Comparison of ENCODE assay signal across 2 cellular contexts in genomic region chr20:41110012-41110411, GRCh38.
TF ChIP-seq lines count a peak whose summit lies in the region.

No MANE protein-coding gene starts in this region.

TF ChIP-seq in GM23338, 12 proteins besides CTCF, POLR2A, EP300 and RAD21:
- TF ChIP-seq POLR2AphosphoS5 (IDR thresholded peaks at IDR 0.05; ENCODE audit: low read depth) (no peak), ZNF114 (CRISPR knock-in tag; IDR thresholded peaks at IDR 0.05) (no peak), JUNB (IDR thresholded peaks at IDR 0.05; ENCODE audit: unreplicated experiment) (no peak), ZNF331 (CRISPR knock-in tag; IDR thresholded peaks at IDR 0.05; ENCODE audit: low read depth) (no peak), EZH2 (IDR thresholded peaks at IDR 0.05; ENCODE audit: low read depth, unreplicated experiment) (no peak), NANOG (IDR thresholded peaks at IDR 0.05; ENCODE audit: borderline replicate concordance) (no peak), STAT1 (IDR thresholded peaks at IDR 0.05; ENCODE audit: unreplicated experiment) (no peak), EZH2phosphoT487 (IDR thresholded peaks at IDR 0.05; ENCODE audit: unreplicated experiment) (no peak), CREB1 (CRISPR knock-in tag; IDR thresholded peaks at IDR 0.05; ENCODE audit: low read depth) (no peak)
- TF ChIP-seq, protein P1, sequence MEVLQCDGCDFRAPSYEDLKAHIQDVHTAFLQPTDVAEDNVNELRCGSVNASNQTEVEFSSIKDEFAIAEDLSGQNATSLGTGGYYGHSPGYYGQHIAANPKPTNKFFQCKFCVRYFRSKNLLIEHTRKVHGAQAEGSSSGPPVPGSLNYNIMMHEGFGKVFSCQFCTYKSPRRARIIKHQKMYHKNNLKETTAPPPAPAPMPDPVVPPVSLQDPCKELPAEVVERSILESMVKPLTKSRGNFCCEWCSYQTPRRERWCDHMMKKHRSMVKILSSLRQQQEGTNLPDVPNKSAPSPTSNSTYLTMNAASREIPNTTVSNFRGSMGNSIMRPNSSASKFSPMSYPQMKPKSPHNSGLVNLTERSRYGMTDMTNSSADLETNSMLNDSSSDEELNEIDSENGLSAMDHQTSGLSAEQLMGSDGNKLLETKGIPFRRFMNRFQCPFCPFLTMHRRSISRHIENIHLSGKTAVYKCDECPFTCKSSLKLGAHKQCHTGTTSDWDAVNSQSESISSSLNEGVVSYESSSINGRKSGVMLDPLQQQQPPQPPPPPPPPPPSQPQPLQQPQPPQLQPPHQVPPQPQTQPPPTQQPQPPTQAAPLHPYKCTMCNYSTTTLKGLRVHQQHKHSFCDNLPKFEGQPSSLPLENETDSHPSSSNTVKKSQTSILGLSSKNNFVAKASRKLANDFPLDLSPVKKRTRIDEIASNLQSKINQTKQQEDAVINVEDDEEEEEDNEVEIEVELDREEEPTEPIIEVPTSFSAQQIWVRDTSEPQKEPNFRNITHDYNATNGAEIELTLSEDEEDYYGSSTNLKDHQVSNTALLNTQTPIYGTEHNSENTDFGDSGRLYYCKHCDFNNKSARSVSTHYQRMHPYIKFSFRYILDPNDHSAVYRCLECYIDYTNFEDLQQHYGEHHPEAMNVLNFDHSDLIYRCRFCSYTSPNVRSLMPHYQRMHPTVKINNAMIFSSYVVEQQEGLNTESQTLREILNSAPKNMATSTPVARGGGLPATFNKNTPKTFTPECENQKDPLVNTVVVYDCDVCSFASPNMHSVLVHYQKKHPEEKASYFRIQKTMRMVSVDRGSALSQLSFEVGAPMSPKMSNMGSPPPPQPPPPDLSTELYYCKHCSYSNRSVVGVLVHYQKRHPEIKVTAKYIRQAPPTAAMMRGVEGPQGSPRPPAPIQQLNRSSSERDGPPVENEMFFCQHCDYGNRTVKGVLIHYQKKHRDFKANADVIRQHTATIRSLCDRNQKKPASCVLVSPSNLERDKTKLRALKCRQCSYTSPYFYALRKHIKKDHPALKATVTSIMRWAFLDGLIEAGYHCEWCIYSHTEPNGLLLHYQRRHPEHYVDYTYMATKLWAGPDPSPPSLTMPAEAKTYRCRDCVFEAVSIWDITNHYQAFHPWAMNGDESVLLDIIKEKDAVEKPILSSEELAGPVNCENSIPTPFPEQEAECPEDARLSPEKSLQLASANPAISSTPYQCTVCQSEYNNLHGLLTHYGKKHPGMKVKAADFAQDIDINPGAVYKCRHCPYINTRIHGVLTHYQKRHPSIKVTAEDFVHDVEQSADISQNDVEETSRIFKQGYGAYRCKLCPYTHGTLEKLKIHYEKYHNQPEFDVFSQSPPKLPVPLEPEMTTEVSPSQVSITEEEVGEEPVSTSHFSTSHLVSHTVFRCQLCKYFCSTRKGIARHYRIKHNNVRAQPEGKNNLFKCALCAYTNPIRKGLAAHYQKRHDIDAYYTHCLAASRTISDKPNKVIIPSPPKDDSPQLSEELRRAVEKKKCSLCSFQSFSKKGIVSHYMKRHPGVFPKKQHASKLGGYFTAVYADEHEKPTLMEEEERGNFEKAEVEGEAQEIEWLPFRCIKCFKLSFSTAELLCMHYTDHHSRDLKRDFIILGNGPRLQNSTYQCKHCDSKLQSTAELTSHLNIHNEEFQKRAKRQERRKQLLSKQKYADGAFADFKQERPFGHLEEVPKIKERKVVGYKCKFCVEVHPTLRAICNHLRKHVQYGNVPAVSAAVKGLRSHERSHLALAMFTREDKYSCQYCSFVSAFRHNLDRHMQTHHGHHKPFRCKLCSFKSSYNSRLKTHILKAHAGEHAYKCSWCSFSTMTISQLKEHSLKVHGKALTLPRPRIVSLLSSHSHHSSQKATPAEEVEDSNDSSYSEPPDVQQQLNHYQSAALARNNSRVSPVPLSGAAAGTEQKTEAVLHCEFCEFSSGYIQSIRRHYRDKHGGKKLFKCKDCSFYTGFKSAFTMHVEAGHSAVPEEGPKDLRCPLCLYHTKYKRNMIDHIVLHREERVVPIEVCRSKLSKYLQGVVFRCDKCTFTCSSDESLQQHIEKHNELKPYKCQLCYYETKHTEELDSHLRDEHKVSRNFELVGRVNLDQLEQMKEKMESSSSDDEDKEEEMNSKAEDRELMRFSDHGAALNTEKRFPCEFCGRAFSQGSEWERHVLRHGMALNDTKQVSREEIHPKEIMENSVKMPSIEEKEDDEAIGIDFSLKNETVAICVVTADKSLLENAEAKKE (CRISPR knock-in tag; IDR thresholded peaks at IDR 0.05) = no peak
- TF ChIP-seq, protein P2, sequence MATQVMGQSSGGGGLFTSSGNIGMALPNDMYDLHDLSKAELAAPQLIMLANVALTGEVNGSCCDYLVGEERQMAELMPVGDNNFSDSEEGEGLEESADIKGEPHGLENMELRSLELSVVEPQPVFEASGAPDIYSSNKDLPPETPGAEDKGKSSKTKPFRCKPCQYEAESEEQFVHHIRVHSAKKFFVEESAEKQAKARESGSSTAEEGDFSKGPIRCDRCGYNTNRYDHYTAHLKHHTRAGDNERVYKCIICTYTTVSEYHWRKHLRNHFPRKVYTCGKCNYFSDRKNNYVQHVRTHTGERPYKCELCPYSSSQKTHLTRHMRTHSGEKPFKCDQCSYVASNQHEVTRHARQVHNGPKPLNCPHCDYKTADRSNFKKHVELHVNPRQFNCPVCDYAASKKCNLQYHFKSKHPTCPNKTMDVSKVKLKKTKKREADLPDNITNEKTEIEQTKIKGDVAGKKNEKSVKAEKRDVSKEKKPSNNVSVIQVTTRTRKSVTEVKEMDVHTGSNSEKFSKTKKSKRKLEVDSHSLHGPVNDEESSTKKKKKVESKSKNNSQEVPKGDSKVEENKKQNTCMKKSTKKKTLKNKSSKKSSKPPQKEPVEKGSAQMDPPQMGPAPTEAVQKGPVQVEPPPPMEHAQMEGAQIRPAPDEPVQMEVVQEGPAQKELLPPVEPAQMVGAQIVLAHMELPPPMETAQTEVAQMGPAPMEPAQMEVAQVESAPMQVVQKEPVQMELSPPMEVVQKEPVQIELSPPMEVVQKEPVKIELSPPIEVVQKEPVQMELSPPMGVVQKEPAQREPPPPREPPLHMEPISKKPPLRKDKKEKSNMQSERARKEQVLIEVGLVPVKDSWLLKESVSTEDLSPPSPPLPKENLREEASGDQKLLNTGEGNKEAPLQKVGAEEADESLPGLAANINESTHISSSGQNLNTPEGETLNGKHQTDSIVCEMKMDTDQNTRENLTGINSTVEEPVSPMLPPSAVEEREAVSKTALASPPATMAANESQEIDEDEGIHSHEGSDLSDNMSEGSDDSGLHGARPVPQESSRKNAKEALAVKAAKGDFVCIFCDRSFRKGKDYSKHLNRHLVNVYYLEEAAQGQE (IDR thresholded peaks at IDR 0.05; ENCODE audit: unreplicated experiment) = no peak
- TF ChIP-seq, protein P3, sequence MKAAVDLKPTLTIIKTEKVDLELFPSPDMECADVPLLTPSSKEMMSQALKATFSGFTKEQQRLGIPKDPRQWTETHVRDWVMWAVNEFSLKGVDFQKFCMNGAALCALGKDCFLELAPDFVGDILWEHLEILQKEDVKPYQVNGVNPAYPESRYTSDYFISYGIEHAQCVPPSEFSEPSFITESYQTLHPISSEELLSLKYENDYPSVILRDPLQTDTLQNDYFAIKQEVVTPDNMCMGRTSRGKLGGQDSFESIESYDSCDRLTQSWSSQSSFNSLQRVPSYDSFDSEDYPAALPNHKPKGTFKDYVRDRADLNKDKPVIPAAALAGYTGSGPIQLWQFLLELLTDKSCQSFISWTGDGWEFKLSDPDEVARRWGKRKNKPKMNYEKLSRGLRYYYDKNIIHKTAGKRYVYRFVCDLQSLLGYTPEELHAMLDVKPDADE (IDR thresholded peaks at IDR 0.05) = no peak

TF ChIP-seq in H1, 55 proteins besides CTCF, POLR2A, EP300 and RAD21:
- no peak for TF ChIP-seq MAX (IDR thresholded peaks at IDR 0.05)
- TF ChIP-seq POLR2AphosphoS5 (IDR thresholded peaks at IDR 0.05; ENCODE audit: low read depth, low read length) = 0 out of 2 replicates have a peak, but pooled peaks have one; percentile 27
- no peak for TF ChIP-seq EGR1 (IDR thresholded peaks at IDR 0.05; ENCODE audit: borderline replicate concordance, low read depth, low read length)
